18 cellular contexts compared by ENCODE assay signal in the genomic region with DNA sequence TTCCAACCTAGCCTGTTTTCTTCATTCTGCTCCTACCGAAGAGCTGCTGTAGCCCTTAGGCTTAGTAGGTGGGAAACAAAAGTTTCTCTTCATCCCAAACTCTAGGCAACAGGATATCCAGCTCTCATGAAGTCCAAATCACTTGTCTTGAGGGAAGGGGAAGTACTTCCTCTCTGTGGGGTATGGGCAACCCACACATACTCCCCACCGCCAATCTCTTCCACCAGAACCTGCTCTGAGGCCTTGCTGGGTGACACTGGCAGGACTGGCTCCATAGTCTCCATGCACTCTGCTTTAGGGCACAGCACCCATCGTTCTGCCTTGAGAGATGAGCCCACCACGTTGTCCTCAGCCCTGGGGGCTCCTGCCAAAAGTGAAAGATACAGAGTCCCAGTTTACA.
"Had no signal": no experiment of that assay in that cellular context is flagged by ENCODE, and none has a peak within 500 bp of the region (broad histone marks: within the 10 kb centered on the region; RNA-seq: fewer than 3 reads in every experiment).

No MANE protein-coding gene starts in this region.

- H3K36me3 ChIP-seq: adrenal gland, colonic mucosa, esophagus muscularis mucosa, stomach, upper lobe of left lung had no signal

- H3K9me3 ChIP-seq: colonic mucosa, testis had no signal

- H3K27ac ChIP-seq: adrenal gland, colonic mucosa, esophagus muscularis mucosa, stomach, upper lobe of left lung had no signal

- H3K4me3 Mint-ChIP-seq: activated naive CD4-positive, alpha-beta T cell treated with anti-CD3 and anti-CD28 coated beads for 36 hours; T-helper 17 cell; WTC11 had no signal

- H3K4me3 ChIP-seq: adrenal gland, colonic mucosa, esophagus muscularis mucosa, mucosa of descending colon, stomach, testis, upper lobe of left lung had no signal

- ATAC-seq: mucosa of descending colon; naive thymus-derived CD4-positive, alpha-beta T cell; T-helper 17 cell; WTC11 had no signal

- H3K27me3 Mint-ChIP-seq: naive thymus-derived CD4-positive, alpha-beta T cell; T-helper 17 cell had no signal

- H3K4me1 ChIP-seq: adrenal gland, colonic mucosa, upper lobe of left lung had no signal

- H3K27ac Mint-ChIP-seq: activated naive CD4-positive, alpha-beta T cell treated with anti-CD3 and anti-CD28 coated beads for 36 hours; activated T-helper 2 cell treated with anti-CD3 and anti-CD28 coated beads, Interferon-gamma antibody, Interleukin-2, Interleukin-4, amounts not matched to agents 10 μg/mL and 5 μg/mL and 100 μg/mL, durations not matched to agents 14 hours and 24 hours and 36 hours; T-helper 17 cell; WTC11 had no signal

- DNase-seq: activated CD4-positive, alpha-beta T cell treated with anti-CD3 and anti-CD28 coated beads for 4 hours; activated naive CD4-positive, alpha-beta T cell treated with anti-CD3 and anti-CD28 coated beads for 36 hours; adrenal gland; caudate nucleus; colonic mucosa; effector CD4-positive, alpha-beta T cell; mucosa of descending colon; naive thymus-derived CD4-positive, alpha-beta T cell; nucleus accumbens; stimulated activated CD4-positive, alpha-beta T cell treated with anti-CD3 and anti-CD28 coated beads, Interleukin-4, amount 100 ng/mL, for 4 hours; stimulated activated CD8-positive, alpha-beta memory T cell treated with anti-CD3 and anti-CD28 coated beads, Interleukin-4, amount 100 ng/mL, for 48 hours; stomach; T-helper 17 cell; testis; upper lobe of left lung had no signal

- H3K27me3 ChIP-seq: adrenal gland, colonic mucosa, esophagus muscularis mucosa, stomach, testis, upper lobe of left lung had no signal
